8 cellular contexts compared by ENCODE assay signal in genomic region chr3:13648060-13648743, GRCh38.
A peak's percentile ranks its signal among the peaks of the same experiment; 100 is the strongest.
DNase-seq lines count a peak whose midpoint lies in the region; ATAC-seq and TF ChIP-seq lines count a peak whose summit lies in the region.

No MANE protein-coding gene starts in this region.

- DNase-seq in DMS53 (lab: John Stamatoyannopoulos, UW) (peak; percentile 62), NCI-H460 (ENCODE audit: extremely low read depth, low read depth) (peak; percentile 56), dermis blood vessel endothelial cell (peak; percentile 88)
- DNase-seq in activated CD4-positive, alpha-beta T cell treated with anti-CD3 and anti-CD28 coated beads, Interleukin-2, amount 50 U/mL, for 1 hour, result peak; percentile 76
- peak; percentile 60 to 63 (median 61) for DNase-seq in stimulated activated CD4-positive, alpha-beta T cell treated with anti-CD3 and anti-CD28 coated beads, TNF-alpha, amount 100 ng/mL, for 4 hours (ENCODE audit: low read depth in 3 of 3)

- no peak overlapping the region for H3K4me3 ChIP-seq in HEK293 (ENCODE audit: low read depth, low read length)
- no peak overlapping the region for H3K4me3 ChIP-seq in liver (ENCODE audit: low read depth in 1 of 3, low read length in 3 of 3)

- H3K27ac ChIP-seq in HEK293 (ENCODE audit: extremely low read depth, low read depth, low read length) (no peak overlapping the region), liver (ENCODE audit: low read depth in 1 of 2, low read length in 2 of 2) (no peak overlapping the region)

- H3K4me1 ChIP-seq in HEK293 (ENCODE audit: control insufficient read depth, insufficient read depth, low read length) (no peaks in the 10 kb centered on the region), liver (ENCODE audit: control insufficient read depth in 4 of 4, insufficient read depth in 4 of 4, low read length in 3 of 4) (peaks cover 0 to 17% (median 3%) of the 10 kb centered on the region in 4 donors)

- no peak for ATAC-seq in HG03520 (IDR thresholded peaks at IDR 0.05; ENCODE audit: unreplicated experiment)

- WGBS in liver, result 7% methylated on average over 16 of the region's 16 CpGs

- no peak overlapping the region for H3K9ac ChIP-seq in liver (ENCODE audit: low read depth in 1 of 2, low read length in 2 of 2)

- POLR2A ChIA-PET in HEK293 (lab: Yijun Ruan, JAX), result interaction anchor here (1.3 kb wide), 1 partner anchor 152 kb away, joined by 14 read pairs; no protein-coding TSS in a partner anchor

- H3K27me3 ChIP-seq in liver (ENCODE audit: control insufficient read depth in 4 of 4, insufficient read depth in 4 of 4, low read length in 3 of 4), result peaks cover 0 to 16% (median 3%) of the 10 kb centered on the region in 4 donors

- TF ChIP-seq CTCF in HEK293 (tag by site-specific recombination; IDR thresholded peaks at IDR 0.05) (peak; percentile 98), liver (IDR thresholded peaks at IDR 0.05; ENCODE audit: low read depth, low read length, missing input control) (peak; percentile 95)

- H3K36me3 ChIP-seq in HEK293 (ENCODE audit: control insufficient read depth in 2 of 2, insufficient read depth in 1 of 2, low read length in 2 of 2), result no peaks in the 10 kb centered on the region
- H3K36me3 ChIP-seq in liver (ENCODE audit: control insufficient read depth in 4 of 4, insufficient read depth in 3 of 4, low read depth in 1 of 4, low read length in 3 of 4), result no peaks in the 10 kb centered on the region

- H3K9me3 ChIP-seq in HEK293 (ENCODE audit: control insufficient read depth, insufficient read depth, low read depth, low read length), result no peaks in the 10 kb centered on the region
- no peaks in the 10 kb centered on the region for H3K9me3 ChIP-seq in liver (ENCODE audit: control insufficient read depth in 4 of 4, low read length in 3 of 4)

- CTCF ChIA-PET in HEK293 (lab: Yijun Ruan, JAX), result interaction anchor here (0.6 to 17.8 kb wide), 51 partner anchors 9 to 556 kb away, joined by 3 to 589 read pairs (median 4); partner anchors contain the start of genes HDAC11 and WNT7A

- peak; percentile 97 to 99 for TF ChIP-seq RAD21 in liver (IDR thresholded peaks at IDR 0.05)

TF ChIP-seq in HEK293, 187 proteins besides CTCF, POLR2A, EP300 and RAD21 (continues in another document):
- peak; percentile 98 for TF ChIP-seq ZNF335 (tag by site-specific recombination; conservative IDR thresholded peaks at IDR 0.05)
- TF ChIP-seq ZNF10 (tag by site-specific recombination; IDR thresholded peaks at IDR 0.05), result no peak; the same call in 1 of the 2 replicates
- TF ChIP-seq ZNF529 (tag by site-specific recombination; IDR thresholded peaks at IDR 0.05; ENCODE audit: insufficient replicate concordance), result no peak
- no peak for TF ChIP-seq ZSCAN23 (tag by site-specific recombination; IDR thresholded peaks at IDR 0.05)
- TF ChIP-seq ZNF747 (tag by site-specific recombination; IDR thresholded peaks at IDR 0.05), result no peak
- TF ChIP-seq INSM2 (tag by site-specific recombination; IDR thresholded peaks at IDR 0.05), result no peak
- TF ChIP-seq ZFP69B (tag by site-specific recombination; IDR thresholded peaks at IDR 0.05), result 0 out of 2 replicates have a peak, but pooled peaks have one; percentile 13
- TF ChIP-seq ZBTB8A (tag by site-specific recombination; IDR thresholded peaks at IDR 0.05), result 0 out of 2 replicates have a peak, but pooled peaks have one; percentile 39
- peak; percentile 67; the same call in 1 of the 2 replicates for TF ChIP-seq SP7 (tag by site-specific recombination; IDR thresholded peaks at IDR 0.05)
- no peak for TF ChIP-seq ZNF664 (tag by site-specific recombination; IDR thresholded peaks at IDR 0.05)
- TF ChIP-seq ZNF777 (tag by site-specific recombination; IDR thresholded peaks at IDR 0.05; ENCODE audit: borderline replicate concordance), result no peak
- TF ChIP-seq HIC1 (tag by site-specific recombination; IDR thresholded peaks at IDR 0.05), result no peak
- no peak for TF ChIP-seq ZNF311 (tag by site-specific recombination; IDR thresholded peaks at IDR 0.05; ENCODE audit: borderline replicate concordance)
- peak; percentile 59; the same call in 1 of the 2 replicates for TF ChIP-seq ZNF394 (tag by site-specific recombination; IDR thresholded peaks at IDR 0.05; ENCODE audit: borderline replicate concordance)

TF ChIP-seq in liver, 16 proteins besides CTCF, POLR2A, EP300 and RAD21:
- no peak for TF ChIP-seq ZBTB33 (IDR thresholded peaks at IDR 0.05)
- no peak for TF ChIP-seq NR2F2 (IDR thresholded peaks at IDR 0.05)
- no peak for TF ChIP-seq RXRA (IDR thresholded peaks at IDR 0.05)
- TF ChIP-seq, protein P1, sequence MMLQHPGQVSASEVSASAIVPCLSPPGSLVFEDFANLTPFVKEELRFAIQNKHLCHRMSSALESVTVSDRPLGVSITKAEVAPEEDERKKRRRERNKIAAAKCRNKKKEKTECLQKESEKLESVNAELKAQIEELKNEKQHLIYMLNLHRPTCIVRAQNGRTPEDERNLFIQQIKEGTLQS (IDR thresholded peaks at IDR 0.05), result no peak
- no peak for TF ChIP-seq HNF4G (IDR thresholded peaks at IDR 0.05)
- TF ChIP-seq REST (IDR thresholded peaks at IDR 0.05), result no peak
- no peak for TF ChIP-seq EGR1 (IDR thresholded peaks at IDR 0.05; ENCODE audit: low read depth in 2 of 2)
- TF ChIP-seq TAF1 (conservative IDR thresholded peaks at IDR 0.05), result no peak
- TF ChIP-seq FOXA1 (IDR thresholded peaks at IDR 0.05), result no peak
- no peak for TF ChIP-seq HNF4A (conservative IDR thresholded peaks at IDR 0.05)
- TF ChIP-seq, protein P2, sequence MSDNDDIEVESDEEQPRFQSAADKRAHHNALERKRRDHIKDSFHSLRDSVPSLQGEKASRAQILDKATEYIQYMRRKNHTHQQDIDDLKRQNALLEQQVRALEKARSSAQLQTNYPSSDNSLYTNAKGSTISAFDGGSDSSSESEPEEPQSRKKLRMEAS (IDR thresholded peaks at IDR 0.05), result no peak
- TF ChIP-seq FOXA2 (IDR thresholded peaks at IDR 0.05), result no peak
- no peak for TF ChIP-seq JUND (IDR thresholded peaks at IDR 0.05)
- no peak for TF ChIP-seq SP1 (IDR thresholded peaks at IDR 0.05)
- no peak for TF ChIP-seq GABPA (IDR thresholded peaks at IDR 0.05 in 1 of 2, conservative IDR thresholded peaks at IDR 0.05 in 1 of 2)
- no peak for TF ChIP-seq YY1 (IDR thresholded peaks at IDR 0.05)
